In the genomic region with DNA sequence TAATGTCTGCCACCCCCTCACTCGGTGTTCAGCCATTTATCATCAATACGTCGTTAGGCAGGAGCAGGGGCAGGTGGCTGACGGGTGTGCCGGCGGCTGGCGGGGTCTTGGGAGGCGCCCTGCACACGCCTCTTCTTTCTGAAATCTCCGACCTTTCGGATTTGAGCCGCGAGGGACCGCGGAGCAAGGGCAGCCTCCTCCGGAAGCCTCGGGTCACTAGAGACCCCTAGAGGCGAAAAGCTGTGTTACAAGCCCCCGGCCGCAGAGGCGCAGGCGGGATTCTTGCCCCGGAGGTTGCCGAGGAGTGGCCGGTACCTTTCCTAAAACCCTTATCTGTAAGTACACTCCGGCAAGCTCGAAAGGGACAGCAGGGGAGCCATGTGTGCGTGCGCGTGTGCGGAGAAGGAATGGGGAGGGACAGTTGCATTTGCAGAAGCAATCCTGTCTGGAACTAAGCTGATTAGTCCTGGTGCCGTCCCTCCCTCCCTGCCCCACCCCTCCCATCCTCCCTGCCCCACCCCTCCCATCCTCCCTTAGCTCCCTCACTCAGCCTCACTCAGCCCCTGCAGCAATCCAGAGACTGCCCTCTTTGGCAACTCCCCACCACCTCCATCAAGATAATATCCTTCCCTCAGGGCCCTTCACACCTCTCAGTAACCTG, we compare ENCODE assay signal across 9 cellular contexts. TPM values are rescaled to one million over a fixed set of nuclear protein-coding genes. Genes with fewer than 3 reads are reported as not detected.
DNase-seq lines count a peak whose midpoint lies in the region; ATAC-seq, FAIRE-seq and TF ChIP-seq lines count a peak whose summit lies in the region.
"Had no signal": no experiment of that assay in that cellular context is flagged by ENCODE, and none has a peak within 500 bp of the region (broad histone marks: within the 10 kb centered on the region; RNA-seq: fewer than 3 reads in every experiment).

No MANE protein-coding gene starts in this region.

- FAIRE-seq in D721Med (lab: Jason Lieb, UNC): peak; percentile 46

- ATAC-seq in GM19351 (IDR thresholded peaks at IDR 0.05; ENCODE audit: unreplicated experiment) (peak; percentile 93), HG03280 (IDR thresholded peaks at IDR 0.05; ENCODE audit: unreplicated experiment) (peak; percentile 95)

- DNase-seq in D721Med (ENCODE audit: insufficient read length, low spot score) (peak; percentile 79), NCI-H460 (ENCODE audit: extremely low read depth, low read depth) (peak; percentile 63), activated T-cell treated with anti-CD3 and anti-CD28 coated beads for 4 hours (peak; percentile 0), germinal center (ENCODE audit: low spot score) (peak; percentile 73), osteocyte (ENCODE audit: extremely low spot score, unreplicated experiment) (peak; percentile 86)
- no peak for DNase-seq in stimulated activated naive CD4-positive, alpha-beta T cell treated with Interleukin-2 at 50 U/mL for 16 hours (lab: John Stamatoyannopoulos, UW)

- peaks cover 5% of the 10 kb centered on the region for H3K9me3 Mint-ChIP-seq in osteocyte (ENCODE audit: unreplicated experiment)
- H3K9me3 Mint-ChIP-seq: central memory CD8-positive, alpha-beta T cell had no signal

- H3K27me3 Mint-ChIP-seq in osteocyte (ENCODE audit: unreplicated experiment): peaks cover 30% of the 10 kb centered on the region
- H3K27me3 Mint-ChIP-seq: central memory CD8-positive, alpha-beta T cell had no signal

- peak overlapping the region; percentile 66 for H3K4me3 Mint-ChIP-seq in osteocyte (ENCODE audit: unreplicated experiment)
- H3K4me3 Mint-ChIP-seq: central memory CD8-positive, alpha-beta T cell had no signal

- H3K4me1 Mint-ChIP-seq in osteocyte (ENCODE audit: unreplicated experiment): peaks cover 8% of the 10 kb centered on the region

- no peak overlapping the region for H3K27ac Mint-ChIP-seq in osteocyte (ENCODE audit: unreplicated experiment)

- TF ChIP-seq CTCF in D721Med (IDR thresholded peaks at IDR 0.05; ENCODE audit: insufficient read depth, missing control alignments) (peak; percentile 83), osteocyte (IDR thresholded peaks at IDR 0.05) (peak; percentile 77)

- H3K36me3 Mint-ChIP-seq in osteocyte (ENCODE audit: unreplicated experiment): no peaks in the 10 kb centered on the region

RNA-seq across cellular contexts. Expression of a gene that starts 11.0 kb away (rescaled TPM):
- 0.92 and 1.2 TPM in 2 replicates for total RNA-seq in NCI-H460 (2014; rRNA removed; shearing (Covaris generic))
- polyA plus RNA-seq in NCI-H460 (2014; cell fraction: nucleus; rRNA removed): 1.5 and 1.7 TPM in 2 replicates
- total RNA-seq in osteocyte: not detected in 2 replicates

RNA-seq across cellular contexts. Expression of a gene that starts 17.2 kb away (rescaled TPM):
- 0.47 and 0.55 TPM in 2 replicates for total RNA-seq in NCI-H460 (2014; rRNA removed; shearing (Covaris generic))
- polyA plus RNA-seq in NCI-H460 (2014; cell fraction: nucleus; rRNA removed): 0.35 and 0.92 TPM in 2 replicates
- total RNA-seq in osteocyte: not detected in 2 replicates
